2 cellular contexts compared by ENCODE assay signal in the genomic region with DNA sequence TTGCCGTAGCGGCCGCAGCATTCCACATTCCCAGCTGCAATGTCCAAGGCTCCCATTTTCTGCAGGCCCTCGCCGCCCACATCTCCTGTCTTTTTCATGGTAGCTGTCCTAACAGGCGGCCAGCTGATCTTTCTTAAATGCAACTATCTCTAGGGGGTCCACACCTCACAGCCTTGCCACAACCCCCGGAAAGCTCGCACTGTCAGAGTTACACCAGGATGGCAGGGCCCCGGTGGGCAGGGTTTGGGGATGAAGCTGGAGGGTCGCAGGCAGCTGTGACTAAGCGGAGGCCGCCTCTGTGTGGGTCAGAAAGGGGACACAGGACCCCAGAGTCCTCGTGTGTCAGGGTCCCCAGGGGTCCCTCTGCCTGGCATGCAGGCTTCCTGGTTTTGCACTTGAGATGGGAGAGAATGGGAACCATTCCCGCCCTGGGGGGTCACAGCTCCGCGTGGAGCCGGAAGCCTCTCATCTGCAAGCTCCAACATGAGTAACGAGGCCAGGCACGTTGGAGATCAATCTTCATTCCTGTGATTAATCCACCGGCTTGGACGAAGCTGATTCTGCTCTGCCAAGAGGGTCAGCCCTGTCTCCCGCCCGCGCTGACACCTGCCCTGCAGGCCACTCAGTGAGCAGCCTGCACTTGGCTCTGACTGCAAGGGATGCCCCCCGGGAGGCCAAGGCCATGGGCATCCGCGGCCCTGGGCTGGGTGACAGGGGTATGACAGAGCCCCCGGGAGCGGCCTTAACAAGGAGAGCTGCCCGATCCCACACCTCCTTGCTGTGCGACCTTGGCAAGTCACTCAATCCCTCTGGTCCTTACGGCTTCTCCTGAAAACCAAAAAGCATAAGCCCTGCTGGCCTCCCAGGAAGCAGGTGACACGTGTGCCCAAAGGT.
TF ChIP-seq lines count a peak whose summit lies in the region.

No MANE protein-coding gene starts in this region.

TF ChIP-seq in GM23338, 12 proteins besides CTCF, POLR2A, EP300 and RAD21:
- TF ChIP-seq ZNF114 (CRISPR knock-in tag; IDR thresholded peaks at IDR 0.05), result no peak
- TF ChIP-seq STAT1 (IDR thresholded peaks at IDR 0.05; ENCODE audit: unreplicated experiment), result no peak
- no peak for TF ChIP-seq ETS1 (IDR thresholded peaks at IDR 0.05)
- TF ChIP-seq EZH2phosphoT487 (IDR thresholded peaks at IDR 0.05; ENCODE audit: unreplicated experiment), result no peak
- TF ChIP-seq REST (IDR thresholded peaks at IDR 0.05; ENCODE audit: unreplicated experiment), result no peak
- no peak for TF ChIP-seq JUNB (IDR thresholded peaks at IDR 0.05; ENCODE audit: unreplicated experiment)
- TF ChIP-seq NANOG (IDR thresholded peaks at IDR 0.05; ENCODE audit: borderline replicate concordance), result no peak
- TF ChIP-seq POLR2AphosphoS5 (IDR thresholded peaks at IDR 0.05; ENCODE audit: low read depth), result no peak
- no peak for TF ChIP-seq CREB1 (CRISPR knock-in tag; IDR thresholded peaks at IDR 0.05; ENCODE audit: low read depth)

TF ChIP-seq in H1, 55 proteins besides CTCF, POLR2A, EP300 and RAD21:
- TF ChIP-seq GABPA (IDR thresholded peaks at IDR 0.05; ENCODE audit: borderline replicate concordance, insufficient read depth, low read length) (no peak), FOSL1 (IDR thresholded peaks at IDR 0.05; ENCODE audit: insufficient read depth, low read depth, low read length) (no peak), JUND (IDR thresholded peaks at IDR 0.05; ENCODE audit: low read length) (no peak), GTF2F1 (IDR thresholded peaks at IDR 0.05; ENCODE audit: borderline replicate concordance, low read depth, low read length) (no peak), SRF (IDR thresholded peaks at IDR 0.05; ENCODE audit: low read depth, low read length) (no peak), BACH1 (IDR thresholded peaks at IDR 0.05; ENCODE audit: low read length) (no peak), E2F6 (IDR thresholded peaks at IDR 0.05) (no peak), SP4 (IDR thresholded peaks at IDR 0.05; ENCODE audit: low read length) (no peak), RNF2 (IDR thresholded peaks at IDR 0.05; ENCODE audit: borderline replicate concordance, low read depth, low read length, missing control alignments, poor library complexity, severe bottlenecking) (no peak), CBX5 (IDR thresholded peaks at IDR 0.05; ENCODE audit: low read depth, low read length) (no peak), SAP30 (IDR thresholded peaks at IDR 0.05; ENCODE audit: insufficient read depth, insufficient replicate concordance, low read length) (no peak), SIN3A (conservative IDR thresholded peaks at IDR 0.05 in 1 of 2, IDR thresholded peaks at IDR 0.05 in 1 of 2; ENCODE audit: low read depth in 1 of 2, low read length in 2 of 2) (no peak)
